In genomic region chr2:3620834-3621233, GRCh38 we compare ENCODE assay signal across 1 cellular context.
TF ChIP-seq lines count a peak whose summit lies in the region.

No MANE protein-coding gene starts in this region.

TF ChIP-seq in HepG2, 621 proteins besides CTCF, POLR2A, EP300 and RAD21 (continued from another document and continues in another):
- no peak for TF ChIP-seq USF2 (IDR thresholded peaks at IDR 0.05; ENCODE audit: low read depth, low read length)
- no peak for TF ChIP-seq USF2 (CRISPR knock-in tag; IDR thresholded peaks at IDR 0.05; ENCODE audit: borderline replicate concordance)
- peak; percentile 89 for TF ChIP-seq TCF7 (IDR thresholded peaks at IDR 0.05; ENCODE audit: low read depth)
- TF ChIP-seq ATF7-NPFF (CRISPR knock-in tag; IDR thresholded peaks at IDR 0.05; ENCODE audit: low read depth): no peak
- peak; percentile 42; the same call in 1 of the 2 replicates for TF ChIP-seq ZNF281 (CRISPR knock-in tag; IDR thresholded peaks at IDR 0.05; ENCODE audit: borderline replicate concordance)
- TF ChIP-seq, protein P1, sequence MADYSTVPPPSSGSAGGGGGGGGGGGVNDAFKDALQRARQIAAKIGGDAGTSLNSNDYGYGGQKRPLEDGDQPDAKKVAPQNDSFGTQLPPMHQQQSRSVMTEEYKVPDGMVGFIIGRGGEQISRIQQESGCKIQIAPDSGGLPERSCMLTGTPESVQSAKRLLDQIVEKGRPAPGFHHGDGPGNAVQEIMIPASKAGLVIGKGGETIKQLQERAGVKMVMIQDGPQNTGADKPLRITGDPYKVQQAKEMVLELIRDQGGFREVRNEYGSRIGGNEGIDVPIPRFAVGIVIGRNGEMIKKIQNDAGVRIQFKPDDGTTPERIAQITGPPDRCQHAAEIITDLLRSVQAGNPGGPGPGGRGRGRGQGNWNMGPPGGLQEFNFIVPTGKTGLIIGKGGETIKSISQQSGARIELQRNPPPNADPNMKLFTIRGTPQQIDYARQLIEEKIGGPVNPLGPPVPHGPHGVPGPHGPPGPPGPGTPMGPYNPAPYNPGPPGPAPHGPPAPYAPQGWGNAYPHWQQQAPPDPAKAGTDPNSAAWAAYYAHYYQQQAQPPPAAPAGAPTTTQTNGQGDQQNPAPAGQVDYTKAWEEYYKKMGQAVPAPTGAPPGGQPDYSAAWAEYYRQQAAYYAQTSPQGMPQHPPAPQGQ (CRISPR knock-in tag; IDR thresholded peaks at IDR 0.05; ENCODE audit: borderline replicate concordance): no peak
- no peak for TF ChIP-seq ZNF749 (CRISPR knock-in tag; IDR thresholded peaks at IDR 0.05; ENCODE audit: borderline replicate concordance)
- TF ChIP-seq ZNF292 (CRISPR knock-in tag; IDR thresholded peaks at IDR 0.05; ENCODE audit: borderline replicate concordance, low read depth): no peak
- no peak for TF ChIP-seq PHF20 (CRISPR knock-in tag; IDR thresholded peaks at IDR 0.05)
- no peak for TF ChIP-seq STAT5B (CRISPR knock-in tag; IDR thresholded peaks at IDR 0.05)
- no peak for TF ChIP-seq POLR2AphosphoS5 (IDR thresholded peaks at IDR 0.05; ENCODE audit: low read depth, low read length)
- TF ChIP-seq NBN (conservative IDR thresholded peaks at IDR 0.05): no peak
- no peak for TF ChIP-seq HNRNPH1 (optimal IDR thresholded peaks at IDR 0.05; ENCODE audit: low read depth, low read length)
- peak; percentile 54; the same call in 1 of the 2 replicates for TF ChIP-seq ERF (CRISPR knock-in tag; IDR thresholded peaks at IDR 0.05)
- TF ChIP-seq, protein P2, sequence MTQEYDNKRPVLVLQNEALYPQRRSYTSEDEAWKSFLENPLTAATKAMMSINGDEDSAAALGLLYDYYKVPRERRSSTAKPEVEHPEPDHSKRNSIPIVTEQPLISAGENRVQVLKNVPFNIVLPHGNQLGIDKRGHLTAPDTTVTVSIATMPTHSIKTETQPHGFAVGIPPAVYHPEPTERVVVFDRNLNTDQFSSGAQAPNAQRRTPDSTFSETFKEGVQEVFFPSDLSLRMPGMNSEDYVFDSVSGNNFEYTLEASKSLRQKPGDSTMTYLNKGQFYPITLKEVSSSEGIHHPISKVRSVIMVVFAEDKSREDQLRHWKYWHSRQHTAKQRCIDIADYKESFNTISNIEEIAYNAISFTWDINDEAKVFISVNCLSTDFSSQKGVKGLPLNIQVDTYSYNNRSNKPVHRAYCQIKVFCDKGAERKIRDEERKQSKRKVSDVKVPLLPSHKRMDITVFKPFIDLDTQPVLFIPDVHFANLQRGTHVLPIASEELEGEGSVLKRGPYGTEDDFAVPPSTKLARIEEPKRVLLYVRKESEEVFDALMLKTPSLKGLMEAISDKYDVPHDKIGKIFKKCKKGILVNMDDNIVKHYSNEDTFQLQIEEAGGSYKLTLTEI (CRISPR knock-in tag; conservative IDR thresholded peaks at IDR 0.05): no peak
- TF ChIP-seq ZNF619 (CRISPR knock-in tag; IDR thresholded peaks at IDR 0.05): no peak
- no peak for TF ChIP-seq PRDM15 (CRISPR knock-in tag; IDR thresholded peaks at IDR 0.05)
- TF ChIP-seq HNF4A (CRISPR knock-in tag; IDR thresholded peaks at IDR 0.05): peak; percentile 85
- no peak for TF ChIP-seq KLF11 (CRISPR knock-in tag; IDR thresholded peaks at IDR 0.05)
- TF ChIP-seq ZNF510 (CRISPR knock-in tag; IDR thresholded peaks at IDR 0.05; ENCODE audit: low read depth): no peak
- TF ChIP-seq TGIF2 (CRISPR knock-in tag; IDR thresholded peaks at IDR 0.05): no peak
- TF ChIP-seq ZNF362 (CRISPR knock-in tag; IDR thresholded peaks at IDR 0.05; ENCODE audit: borderline replicate concordance): no peak
- peak; percentile 65; the same call in 1 of the 2 replicates for TF ChIP-seq DPF2 (CRISPR knock-in tag; IDR thresholded peaks at IDR 0.05; ENCODE audit: borderline replicate concordance, low read depth)
- TF ChIP-seq RBM22 (optimal IDR thresholded peaks at IDR 0.05; ENCODE audit: low read length): no peak
- TF ChIP-seq RFXANK (CRISPR knock-in tag; IDR thresholded peaks at IDR 0.05): no peak
- TF ChIP-seq ONECUT2 (CRISPR knock-in tag; IDR thresholded peaks at IDR 0.05): peak; percentile 83
- TF ChIP-seq HNF1A (IDR thresholded peaks at IDR 0.05; ENCODE audit: low read depth): 0 out of 2 replicates have a peak, but pooled peaks have one; percentile 5
- TF ChIP-seq HNF1A (CRISPR knock-in tag; IDR thresholded peaks at IDR 0.05; ENCODE audit: borderline replicate concordance): no peak
- no peak for TF ChIP-seq ZFP41 (CRISPR knock-in tag; IDR thresholded peaks at IDR 0.05; ENCODE audit: borderline replicate concordance)
- peak; percentile 60; the same call in 1 of the 2 replicates for TF ChIP-seq FOXP1 (IDR thresholded peaks at IDR 0.05)
- TF ChIP-seq FOXP1 (CRISPR knock-in tag; IDR thresholded peaks at IDR 0.05): peak; percentile 80
- TF ChIP-seq, protein P3, sequence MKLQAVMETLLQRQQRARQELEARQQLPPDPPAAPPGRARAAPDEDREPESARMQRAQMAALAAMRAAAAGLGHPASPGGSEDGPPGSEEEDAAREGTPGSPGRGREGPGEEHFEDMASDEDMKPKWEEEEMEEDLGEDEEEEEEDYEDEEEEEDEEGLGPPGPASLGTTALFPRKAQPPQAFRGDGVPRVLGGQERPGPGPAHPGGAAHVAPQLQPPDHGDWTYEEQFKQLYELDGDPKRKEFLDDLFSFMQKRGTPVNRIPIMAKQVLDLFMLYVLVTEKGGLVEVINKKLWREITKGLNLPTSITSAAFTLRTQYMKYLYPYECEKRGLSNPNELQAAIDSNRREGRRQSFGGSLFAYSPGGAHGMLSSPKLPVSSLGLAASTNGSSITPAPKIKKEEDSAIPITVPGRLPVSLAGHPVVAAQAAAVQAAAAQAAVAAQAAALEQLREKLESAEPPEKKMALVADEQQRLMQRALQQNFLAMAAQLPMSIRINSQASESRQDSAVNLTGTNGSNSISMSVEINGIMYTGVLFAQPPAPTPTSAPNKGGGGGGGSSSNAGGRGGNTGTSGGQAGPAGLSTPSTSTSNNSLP (IDR thresholded peaks at IDR 0.05; ENCODE audit: low read depth, low read length): peak; percentile 97
- no peak for TF ChIP-seq KMT2B (CRISPR knock-in tag; IDR thresholded peaks at IDR 0.05)
- TF ChIP-seq XRCC5 (optimal IDR thresholded peaks at IDR 0.05; ENCODE audit: low read length): no peak
- TF ChIP-seq, protein P4, sequence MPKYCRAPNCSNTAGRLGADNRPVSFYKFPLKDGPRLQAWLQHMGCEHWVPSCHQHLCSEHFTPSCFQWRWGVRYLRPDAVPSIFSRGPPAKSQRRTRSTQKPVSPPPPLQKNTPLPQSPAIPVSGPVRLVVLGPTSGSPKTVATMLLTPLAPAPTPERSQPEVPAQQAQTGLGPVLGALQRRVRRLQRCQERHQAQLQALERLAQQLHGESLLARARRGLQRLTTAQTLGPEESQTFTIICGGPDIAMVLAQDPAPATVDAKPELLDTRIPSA (CRISPR knock-in tag; IDR thresholded peaks at IDR 0.05; ENCODE audit: borderline replicate concordance): no peak
- no peak for TF ChIP-seq RFX1 (IDR thresholded peaks at IDR 0.05)
- no peak for TF ChIP-seq GPN1 (CRISPR knock-in tag; IDR thresholded peaks at IDR 0.05; ENCODE audit: borderline replicate concordance)
- TF ChIP-seq, protein P5, sequence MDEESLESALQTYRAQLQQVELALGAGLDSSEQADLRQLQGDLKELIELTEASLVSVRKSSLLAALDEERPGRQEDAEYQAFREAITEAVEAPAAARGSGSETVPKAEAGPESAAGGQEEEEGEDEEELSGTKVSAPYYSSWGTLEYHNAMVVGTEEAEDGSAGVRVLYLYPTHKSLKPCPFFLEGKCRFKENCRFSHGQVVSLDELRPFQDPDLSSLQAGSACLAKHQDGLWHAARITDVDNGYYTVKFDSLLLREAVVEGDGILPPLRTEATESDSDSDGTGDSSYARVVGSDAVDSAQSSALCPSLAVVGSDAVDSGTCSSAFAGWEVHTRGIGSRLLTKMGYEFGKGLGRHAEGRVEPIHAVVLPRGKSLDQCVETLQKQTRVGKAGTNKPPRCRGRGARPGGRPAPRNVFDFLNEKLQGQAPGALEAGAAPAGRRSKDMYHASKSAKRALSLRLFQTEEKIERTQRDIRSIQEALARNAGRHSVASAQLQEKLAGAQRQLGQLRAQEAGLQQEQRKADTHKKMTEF (CRISPR knock-in tag; IDR thresholded peaks at IDR 0.05): peak; percentile 63; the same call in 1 of the 2 replicates
- no peak for TF ChIP-seq ZNF468 (CRISPR knock-in tag; IDR thresholded peaks at IDR 0.05)
